In genomic region chr9:98207606-98208005, GRCh38 we compare ENCODE assay signal across 20 cellular contexts. TPM values are rescaled to one million over a fixed set of nuclear protein-coding genes. Genes with fewer than 3 reads are reported as not detected.
DNase-seq lines count a peak whose midpoint lies in the region; ATAC-seq, FAIRE-seq and TF ChIP-seq lines count a peak whose summit lies in the region.
"Had no signal": no experiment of that assay in that cellular context is flagged by ENCODE, and none has a peak within 500 bp of the region (broad histone marks: within the 10 kb centered on the region; RNA-seq: fewer than 3 reads in every experiment).

No MANE protein-coding gene starts in this region.

- H3K79me2 ChIP-seq in HepG2 (ENCODE audit: insufficient read depth, low read length) = no peaks in the 10 kb centered on the region

- peaks cover 3% of the 10 kb centered on the region for H3K36me3 Mint-ChIP-seq in activated CD4-positive, alpha-beta T cell treated with anti-CD3 and anti-CD28 coated beads, Interleukin-2, amount 10 ng/mL, durations not matched to agents 7 days and 5 days (ENCODE audit: low read depth)

- H3K4me1 ChIP-seq in HepG2 (ENCODE audit: insufficient read depth, low read length) (peaks cover 32% of the 10 kb centered on the region), tibial nerve (peaks cover 0 to 10% (median 0%) of the 10 kb centered on the region in 4 donors)

- POLR2A ChIA-PET in AG04450 (lab: Yijun Ruan, JAX) = interaction anchor here (2.2 kb wide), 1 partner anchor 48 kb away, joined by 6 read pairs; the partner anchor contains the start of gene TBC1D2
- POLR2A ChIA-PET in RWPE1 (lab: Yijun Ruan, JAX; ENCODE audit: low non-redundant PET) = no interaction called here
- POLR2A ChIA-PET in HepG2 (lab: Yijun Ruan, JAX) = interaction anchor here (1.3 to 1.5 kb wide), 2 partner anchors 20 to 150 kb away, joined by 3 to 4 read pairs; no protein-coding TSS in a partner anchor
- POLR2A ChIA-PET in activated CD4-positive, alpha-beta T cell treated with anti-CD3 and anti-CD28 coated beads, Interleukin-2, amount 10 ng/mL, durations not matched to agents 7 days and 5 days (lab: Charles Lee) = no interaction called here

- no peak overlapping the region for H3K27ac Mint-ChIP-seq in activated CD4-positive, alpha-beta T cell treated with anti-CD3 and anti-CD28 coated beads, Interleukin-2, amount 10 ng/mL, durations not matched to agents 7 days and 5 days
- H3K27ac Mint-ChIP-seq: activated naive CD4-positive, alpha-beta T cell treated with anti-CD3 and anti-CD28 coated beads, Interleukin-2, amount 50 U/mL, for 24 hours; progenitor cell of endocrine pancreas had no signal

- H3K27ac ChIP-seq in AG04450 (ENCODE audit: low read depth, low read length) (peak overlapping the region; percentile 21), RWPE1 (peak overlapping the region; percentile 66), HepG2 (ENCODE audit: extremely low read length, insufficient read depth, low read length) (no peak overlapping the region), tibial nerve (no peak overlapping the region)
- H3K27ac ChIP-seq: gastroesophageal sphincter had no signal

- no peaks in the 10 kb centered on the region for H3K36me3 ChIP-seq in HepG2 (replicated peaks in 1 of 2; ENCODE audit: control insufficient read depth in 1 of 2, insufficient read depth in 2 of 2, low read length in 2 of 2)
- peaks cover 0 to 68% (median 5%) of the 10 kb centered on the region in 3 donors for H3K36me3 ChIP-seq in tibial nerve

- H3K4me1 Mint-ChIP-seq in activated CD4-positive, alpha-beta T cell treated with anti-CD3 and anti-CD28 coated beads, Interleukin-2, amount 10 ng/mL, durations not matched to agents 7 days and 5 days = peaks cover 5% of the 10 kb centered on the region

- H3K4me3 ChIP-seq in AG04450 (ENCODE audit: low read depth, low read length) = no peak overlapping the region
- H3K4me3 ChIP-seq in HepG2 (replicated peaks in 1 of 3; ENCODE audit: insufficient read depth in 1 of 3, low read depth in 2 of 3, low read length in 3 of 3) = no peak overlapping the region
- no peak overlapping the region for H3K4me3 ChIP-seq in tibial nerve
- H3K4me3 ChIP-seq: gastroesophageal sphincter had no signal

- no peak for TF ChIP-seq POLR2A in HepG2 (IDR thresholded peaks at IDR 0.05; ENCODE audit: insufficient read depth in 1 of 2, low read depth in 2 of 2, low read length in 2 of 2)
- no peak for TF ChIP-seq POLR2A in tibial nerve (IDR thresholded peaks at IDR 0.05)

- H3K27me3 Mint-ChIP-seq in activated CD4-positive, alpha-beta T cell treated with anti-CD3 and anti-CD28 coated beads, Interleukin-2, amount 10 ng/mL, durations not matched to agents 7 days and 5 days = no peaks in the 10 kb centered on the region
- H3K27me3 Mint-ChIP-seq: activated naive CD4-positive, alpha-beta T cell treated with anti-CD3 and anti-CD28 coated beads, Interleukin-2, amount 50 U/mL, for 24 hours; progenitor cell of endocrine pancreas had no signal

- no peak for DNase-seq in AG04450 (ENCODE audit: low read depth, low spot score)
- no peak for DNase-seq in RWPE1 (ENCODE audit: low spot score)
- no peak for DNase-seq in HepG2 (ENCODE audit: low spot score)
- DNase-seq in activated CD4-positive, alpha-beta T cell treated with anti-CD3 and anti-CD28 coated beads, Interleukin-2, amount 10 ng/mL, durations not matched to agents 7 days and 5 days = no peak
- no peak for DNase-seq in activated T-cell treated with anti-CD3 and anti-CD28 coated beads for 4 hours
- no peak for DNase-seq in GF-D8 (lab: John Stamatoyannopoulos, UW)
- DNase-seq in tibial nerve (ENCODE audit: low spot score in 2 of 2) = no peak
- DNase-seq: aorta; central memory CD4-positive, alpha-beta T cell; Kasumi-1; kidney glomerular epithelial cell; NCI-H1105; NCI-H510A; stimulated activated CD4-positive, alpha-beta T cell treated with anti-CD3 and anti-CD28 coated beads, Interleukin-2, amount 100 ng/mL, for 24 hours; stimulated activated naive CD4-positive, alpha-beta T cell had no signal

- H3K4me3 Mint-ChIP-seq in activated CD4-positive, alpha-beta T cell treated with anti-CD3 and anti-CD28 coated beads, Interleukin-2, amount 10 ng/mL, durations not matched to agents 7 days and 5 days = no peak overlapping the region
- H3K4me3 Mint-ChIP-seq: activated naive CD4-positive, alpha-beta T cell treated with anti-CD3 and anti-CD28 coated beads, Interleukin-2, amount 50 U/mL, for 24 hours had no signal

- H4K20me1 ChIP-seq in HepG2 (ENCODE audit: insufficient read depth, low read length) = no peaks in the 10 kb centered on the region

- no peak for TF ChIP-seq EP300 in HepG2 (IDR thresholded peaks at IDR 0.05; ENCODE audit: low read depth in 2 of 2, low read length in 2 of 2)
- no peak for TF ChIP-seq EP300 in HepG2 (CRISPR knock-in tag; IDR thresholded peaks at IDR 0.05; ENCODE audit: borderline replicate concordance)
- TF ChIP-seq EP300 in tibial nerve (IDR thresholded peaks at IDR 0.05) = no peak

- no peak overlapping the region for H3K4me2 ChIP-seq in HepG2 (ENCODE audit: low read depth, low read length)

- TF ChIP-seq RAD21 in HepG2 (CRISPR knock-in tag; IDR thresholded peaks at IDR 0.05) = no peak

- TF ChIP-seq CTCF in AG04450 (IDR thresholded peaks at IDR 0.05; ENCODE audit: low read depth, low read length) (peak; percentile 32; the same call in 1 of the 2 replicates), GM12873 (IDR thresholded peaks at IDR 0.05; ENCODE audit: insufficient read depth, low read depth, low read length, missing control alignments) (peak; percentile 29), RWPE1 (conservative IDR thresholded peaks at IDR 0.05; ENCODE audit: low read depth) (no peak), HepG2 (CRISPR knock-in tag; IDR thresholded peaks at IDR 0.05) (peak; percentile 48), tibial nerve (IDR thresholded peaks at IDR 0.05) (no peak)

- intact Hi-C loops in HepG2 (cut with micrococcal nuclease; ENCODE audit: unreplicated experiment) = loop anchor here (5.0 kb wide), 1 partner anchor 135 kb away; no protein-coding TSS in a partner anchor

- in situ Hi-C loops in HepG2 (cut with HindIII; ENCODE audit: extremely low pct_ligation_motif_present, low pct_unique_long_range_greater_than_20kb) = loop anchor here (5.0 kb wide), 1 partner anchor 55 kb away; no protein-coding TSS in a partner anchor

- H3K27me3 ChIP-seq in AG04450 (ENCODE audit: control insufficient read depth, insufficient read depth, low read length) (no peaks in the 10 kb centered on the region), HepG2 (ENCODE audit: control insufficient read depth in 1 of 2, insufficient read depth in 2 of 2, low read length in 2 of 2) (no peaks in the 10 kb centered on the region), tibial nerve (no peaks in the 10 kb centered on the region)
- H3K27me3 ChIP-seq: gastroesophageal sphincter had no signal

- no peak for FAIRE-seq in HepG2 (lab: Jason Lieb, UNC)

- H3K9me3 Mint-ChIP-seq in activated CD4-positive, alpha-beta T cell treated with anti-CD3 and anti-CD28 coated beads, Interleukin-2, amount 10 ng/mL, durations not matched to agents 7 days and 5 days = no peaks in the 10 kb centered on the region
- H3K9me3 Mint-ChIP-seq: activated naive CD4-positive, alpha-beta T cell treated with anti-CD3 and anti-CD28 coated beads, Interleukin-2, amount 50 U/mL, for 24 hours had no signal

- no TSS peak for BruUV-seq in HepG2 (replicated peaks; lab: Mats Ljungman, UMichigan)

- WGBS in HepG2 (ENCODE audit: low lambda C conversion rate) = 96% methylated on average over 3 of the region's 4 CpGs
- WGBS in tibial nerve, 2 donors = 54 to 58% methylated on average over 4 of the region's 4 CpGs

- no peak overlapping the region for H3K9ac ChIP-seq in HepG2 (ENCODE audit: insufficient read depth, low read depth, low read length)

- CTCF ChIA-PET in AG04450 (lab: Charles Lee) = interaction anchor here (0.6 to 4.2 kb wide), 8 partner anchors 10 to 55 kb away, joined by 3 to 13 read pairs (median 4); partner anchors contain the start of gene TBC1D2
- CTCF ChIA-PET in RWPE1 (lab: Yijun Ruan, JAX) = interaction anchor here (0.6 to 1.8 kb wide), 3 partner anchors 48 to 118 kb away, joined by 3 to 7 read pairs (median 3); partner anchors contain the start of gene TBC1D2
- CTCF ChIA-PET in HepG2 (lab: Yijun Ruan, JAX; ENCODE audit: low intra/inter-chr PET ratio, low total read pairs) = interaction anchor here (0.6 kb wide), 1 partner anchor 57 kb away, joined by 3 read pairs; no protein-coding TSS in a partner anchor
- CTCF ChIA-PET in activated CD4-positive, alpha-beta T cell treated with anti-CD3 and anti-CD28 coated beads, Interleukin-2, amount 10 ng/mL, durations not matched to agents 7 days and 5 days (lab: Charles Lee) = interaction anchor here (0.7 to 3.2 kb wide), 8 partner anchors 10 to 210 kb away, joined by 3 to 11 read pairs (median 3); partner anchors contain the start of genes CORO2A and TBC1D2

- peak; percentile 29; the same call in 2 of the 3 replicates for ATAC-seq in HepG2
- ATAC-seq: gastroesophageal sphincter, Right ventricle myocardium inferior had no signal

- no peak overlapping the region for H2AFZ ChIP-seq in HepG2 (ENCODE audit: low read length)

- H3K9me3 ChIP-seq in AG04450 (ENCODE audit: control insufficient read depth, insufficient read depth, low read length) (no peaks in the 10 kb centered on the region; the same call in 1 of the 2 replicates), HepG2 (ENCODE audit: low read length) (no peaks in the 10 kb centered on the region), tibial nerve (no peaks in the 10 kb centered on the region)
- H3K9me3 ChIP-seq: gastroesophageal sphincter had no signal

RNA-seq across cellular contexts. Expression of gene CORO2A, which starts 15.2 kb away (rescaled TPM):
- 1.4 TPM in 2 replicates for polyA plus RNA-seq in AG04450 (2011; rRNA removed)
- 1.9 and 2.4 TPM in 2 replicates for polyA minus RNA-seq in AG04450 (2011; rRNA and poly(A)+ RNA removed)
- total RNA-seq in HepG2 (2016; rRNA removed; fragmentation: Illumina TruSeq; extraction: Trizol) = 14.4 and 19.8 TPM in 2 replicates
- 3.5 and 3.6 TPM in 2 replicates for total RNA-seq in HepG2 (2016; cell fraction: cytosol; rRNA removed; fragmentation: Illumina TruSeq; extraction: Trizol; ENCODE audit: low read depth)
- 14.0 and 19.0 TPM in 2 replicates for total RNA-seq in HepG2 (2016; cell fraction: insoluble cytoplasmic fraction; rRNA removed; fragmentation: Illumina TruSeq; extraction: Trizol)
- 12.4 and 12.5 TPM in 2 replicates for total RNA-seq in HepG2 (2016; cell fraction: membrane; rRNA removed; fragmentation: Illumina TruSeq; extraction: Trizol)
- 8.5 and 10.2 TPM in 2 replicates for total RNA-seq in HepG2 (2016; cell fraction: nucleus; rRNA removed; fragmentation: Illumina TruSeq; extraction: Trizol)
- polyA plus RNA-seq in HepG2 (2011; rRNA removed) = 12.9 and 15.3 TPM in 2 replicates
- 12.3 and 15.4 TPM in 2 replicates for polyA plus RNA-seq in HepG2 (2011; cell fraction: cytosol; rRNA removed)
- 7.9 and 8.1 TPM in 2 replicates for polyA plus RNA-seq in HepG2 (2011; cell fraction: nucleus; rRNA removed)
- polyA plus RNA-seq in HepG2 (2012) = 5.9 and 8.4 TPM in 2 replicates
- polyA plus RNA-seq in HepG2 (2016; cell fraction: cytosol; fragmentation: Illumina TruSeq; extraction: Trizol; ENCODE audit: low read depth) = 5.6 TPM in 2 replicates
- 21.2 and 23.2 TPM in 2 replicates for polyA plus RNA-seq in HepG2 (2016; cell fraction: insoluble cytoplasmic fraction; fragmentation: Illumina TruSeq; extraction: Trizol; ENCODE audit: low read depth)
- 9.4 and 10.3 TPM in 2 replicates for polyA plus RNA-seq in HepG2 (2016; cell fraction: membrane; fragmentation: Illumina TruSeq; extraction: Trizol; ENCODE audit: low read depth)
- polyA plus RNA-seq in HepG2 (2016; cell fraction: nucleus; fragmentation: Illumina TruSeq; extraction: Trizol; ENCODE audit: insufficient read depth, low read depth) = 21.7 and 22.4 TPM in 2 replicates
- 7.1 and 26.4 TPM in 2 replicates for polyA minus RNA-seq in HepG2 (2011; rRNA and poly(A)+ RNA removed; ENCODE audit: low replicate concordance)
- 9.8 and 10.3 TPM in 2 replicates for polyA minus RNA-seq in HepG2 (2011; cell fraction: cytosol; rRNA and poly(A)+ RNA removed)
- 4.6 and 5.3 TPM in 2 replicates for polyA minus RNA-seq in HepG2 (2011; cell fraction: nucleus; rRNA and poly(A)+ RNA removed)
- 1 to 10 TPM; 7.2 to 8.2 TPM for total RNA-seq in activated CD4-positive, alpha-beta T cell treated with anti-CD3 and anti-CD28 coated beads, Interleukin-2, amount 10 ng/mL, durations not matched to agents 7 days and 5 days
- total RNA-seq in tibial nerve = 1 to 10 TPM; 1.9 to 3.3 (median 3.2) TPM

RNA-seq across cellular contexts. Expression of gene TBC1D2, which starts 47.8 kb away (rescaled TPM):
- polyA plus RNA-seq in AG04450 (2011; rRNA removed) (17.2 and 21.9 TPM in 2 replicates), HepG2 (2011; rRNA removed) (2.0 and 2.8 TPM in 2 replicates)
- 22.3 and 27.7 TPM in 2 replicates for polyA minus RNA-seq in AG04450 (2011; rRNA and poly(A)+ RNA removed)
- total RNA-seq in HepG2 (2016; rRNA removed; fragmentation: Illumina TruSeq; extraction: Trizol) (2.2 and 2.8 TPM in 2 replicates), tibial nerve (10 to 100 TPM; 29.9 to 61.8 (median 41.0) TPM)
- 0.51 and 0.62 TPM in 2 replicates for total RNA-seq in HepG2 (2016; cell fraction: cytosol; rRNA removed; fragmentation: Illumina TruSeq; extraction: Trizol; ENCODE audit: low read depth)
- 2.1 and 2.6 TPM in 2 replicates for total RNA-seq in HepG2 (2016; cell fraction: insoluble cytoplasmic fraction; rRNA removed; fragmentation: Illumina TruSeq; extraction: Trizol)
- total RNA-seq in HepG2 (2016; cell fraction: membrane; rRNA removed; fragmentation: Illumina TruSeq; extraction: Trizol) = 1.1 and 1.2 TPM in 2 replicates
- 2.2 and 2.8 TPM in 2 replicates for total RNA-seq in HepG2 (2016; cell fraction: nucleus; rRNA removed; fragmentation: Illumina TruSeq; extraction: Trizol)
- polyA plus RNA-seq in HepG2 (2011; cell fraction: cytosol; rRNA removed) = 1.5 and 2.0 TPM in 2 replicates
- polyA plus RNA-seq in HepG2 (2011; cell fraction: nucleus; rRNA removed) = 5.2 and 5.6 TPM in 2 replicates
- polyA plus RNA-seq in HepG2 (2012) = 1.9 and 2.1 TPM in 2 replicates
- 0.31 and 0.54 TPM in 2 replicates for polyA plus RNA-seq in HepG2 (2016; cell fraction: cytosol; fragmentation: Illumina TruSeq; extraction: Trizol; ENCODE audit: low read depth)
- 2.9 and 3.0 TPM in 2 replicates for polyA plus RNA-seq in HepG2 (2016; cell fraction: insoluble cytoplasmic fraction; fragmentation: Illumina TruSeq; extraction: Trizol; ENCODE audit: low read depth)
- polyA plus RNA-seq in HepG2 (2016; cell fraction: membrane; fragmentation: Illumina TruSeq; extraction: Trizol; ENCODE audit: low read depth) = 0.96 and 1.1 TPM in 2 replicates
- 3.1 and 3.8 TPM in 2 replicates for polyA plus RNA-seq in HepG2 (2016; cell fraction: nucleus; fragmentation: Illumina TruSeq; extraction: Trizol; ENCODE audit: insufficient read depth, low read depth)
- 6.2 and 19.2 TPM in 2 replicates for polyA minus RNA-seq in HepG2 (2011; rRNA and poly(A)+ RNA removed; ENCODE audit: low replicate concordance)
- 1.1 TPM in 2 replicates for polyA minus RNA-seq in HepG2 (2011; cell fraction: cytosol; rRNA and poly(A)+ RNA removed)
- polyA minus RNA-seq in HepG2 (2011; cell fraction: nucleus; rRNA and poly(A)+ RNA removed) = 3.1 and 4.0 TPM in 2 replicates
- 1 to 10 TPM; 8.3 to 8.7 TPM for total RNA-seq in activated CD4-positive, alpha-beta T cell treated with anti-CD3 and anti-CD28 coated beads, Interleukin-2, amount 10 ng/mL, durations not matched to agents 7 days and 5 days

Comparison
In these comparisons a context has a peak if more than half of its experiments do, and no peak if none do; other contexts are left out.
1. H3K27ac ChIP-seq: peak in AG04450 (single experiment) and RWPE1 (single experiment); none in HepG2 (single experiment) and tibial nerve (0 of 4).
2. CTCF ChIP-seq: peak in AG04450 (single experiment), GM12873 (single experiment) and HepG2 (single experiment); none in RWPE1 (single experiment) and tibial nerve (0 of 5).
3. POLR2A ChIA-PET loops: an anchor here in AG04450 (2.2 kb wide) and HepG2 (1.3 to 1.5 kb wide); none called in RWPE1 and activated CD4-positive, alpha-beta T cell treated with anti-CD3 and anti-CD28 coated beads, Interleukin-2, amount 10 ng/mL, durations not matched to agents 7 days and 5 days.